ENCODE assay signal across 21 cellular contexts in genomic region chr22:24736526-24737050, GRCh38. TPM values are rescaled to one million over a fixed set of nuclear protein-coding genes. Genes with fewer than 3 reads are reported as not detected.
DNase-seq lines count a peak whose midpoint lies in the region; ATAC-seq, FAIRE-seq and TF ChIP-seq lines count a peak whose summit lies in the region.
"Had no signal": no experiment of that assay in that cellular context is flagged by ENCODE, and none has a peak within 500 bp of the region (broad histone marks: within the 10 kb centered on the region; RNA-seq: fewer than 3 reads in every experiment).

No MANE protein-coding gene starts in this region.

- in situ Hi-C loops in GM12878 (cut with MboI) (no loop called here), HepG2 (cut with HindIII; ENCODE audit: extremely low pct_ligation_motif_present, low pct_unique_long_range_greater_than_20kb) (no loop called here)

- 0% methylated on average over 2 of the region's 2 CpGs for WGBS in GM12878 (ENCODE audit: insufficient coverage, insufficient replicate concordance, low lambda C conversion rate, missing lambda C conversion rate)
- 13% methylated on average over 1 of the region's 2 CpGs for WGBS in HepG2 (ENCODE audit: low lambda C conversion rate)

- H3K36me3 ChIP-seq in GM12878 (ENCODE audit: control insufficient read depth in 2 of 2, insufficient read depth in 2 of 2, low read length in 1 of 2) (no peaks in the 10 kb centered on the region), HepG2 (replicated peaks in 1 of 2; ENCODE audit: control insufficient read depth in 1 of 2, insufficient read depth in 2 of 2, low read length in 2 of 2) (no peaks in the 10 kb centered on the region)

- H3K27ac ChIP-seq in GM12878 (ENCODE audit: control insufficient read depth, insufficient read depth) (no peak overlapping the region), HepG2 (ENCODE audit: extremely low read length, insufficient read depth, low read length) (no peak overlapping the region)
- H3K27ac ChIP-seq: 22Rv1, A549, C4-2B, GM23248, KMS-11 had no signal

- H3K4me3 Mint-ChIP-seq in activated CD4-positive, alpha-beta memory T cell treated with anti-CD3 and anti-CD28 coated beads for 36 hours: no peak overlapping the region
- no peak overlapping the region for H3K4me3 Mint-ChIP-seq in CD14-positive monocyte
- H3K4me3 Mint-ChIP-seq: CD4-positive, alpha-beta memory T cell had no signal

- H3K4me3 ChIP-seq in GM12878 (no peak overlapping the region), HepG2 (replicated peaks in 1 of 3; ENCODE audit: insufficient read depth in 1 of 3, low read depth in 2 of 3, low read length in 3 of 3) (no peak overlapping the region)
- H3K4me3 ChIP-seq: A549, GM23248 had no signal

- TF ChIP-seq CTCF in GM12878 (IDR thresholded peaks at IDR 0.05 in 2 of 3, conservative IDR thresholded peaks at IDR 0.05 in 1 of 3; ENCODE audit: control insufficient read depth in 2 of 3, extremely low read depth in 1 of 3, insufficient read depth in 1 of 3, low read depth in 3 of 3, low read length in 3 of 3): no peak
- no peak for TF ChIP-seq CTCF in HepG2 (CRISPR knock-in tag; IDR thresholded peaks at IDR 0.05)
- TF ChIP-seq CTCF in CD14-positive monocyte (IDR thresholded peaks at IDR 0.05): no peak

- BruUV-seq in GM12878 (replicated peaks; lab: Mats Ljungman, UMichigan) (no TSS peak), HepG2 (replicated peaks; lab: Mats Ljungman, UMichigan) (no TSS peak)

- H3K36me3 Mint-ChIP-seq in activated CD4-positive, alpha-beta memory T cell treated with anti-CD3 and anti-CD28 coated beads for 36 hours: no peaks in the 10 kb centered on the region
- no peaks in the 10 kb centered on the region for H3K36me3 Mint-ChIP-seq in CD14-positive monocyte
- H3K36me3 Mint-ChIP-seq: CD4-positive, alpha-beta memory T cell had no signal

- H3K9ac ChIP-seq in GM12878 (ENCODE audit: control insufficient read depth, insufficient read depth, low read length) (no peak overlapping the region), HepG2 (ENCODE audit: insufficient read depth, low read depth, low read length) (no peak overlapping the region)
- H3K9ac ChIP-seq: GM23248, KMS-11 had no signal

- POLR2A ChIA-PET in GM12878 (lab: Charles Lee): no interaction called here
- POLR2A ChIA-PET in HepG2 (lab: Yijun Ruan, JAX): no interaction called here
- POLR2A ChIA-PET in activated CD4-positive, alpha-beta memory T cell treated with anti-CD3 and anti-CD28 coated beads for 36 hours (lab: Charles Lee): no interaction called here

- intact Hi-C loops in Right ventricle myocardium inferior (cut with DNase I) (no loop called here), cardiac septum (cut with DNase I) (no loop called here), GM12878 (cut with micrococcal nuclease; ENCODE audit: unreplicated experiment) (no loop called here), HepG2 (cut with micrococcal nuclease; ENCODE audit: unreplicated experiment) (no loop called here), CD14-positive monocyte (cut with micrococcal nuclease) (no loop called here)
- intact Hi-C loops in activated CD4-positive, alpha-beta memory T cell treated with anti-CD3 and anti-CD28 coated beads for 36 hours (cut with micrococcal nuclease): no loop called here

- SMC1A ChIA-PET in GM12878 (lab: Charles Lee; ENCODE audit: uncharacterized antibody, unreplicated experiment): interaction anchor here (1.8 kb wide), 1 partner anchor 21 kb away, joined by 5 read pairs; no protein-coding TSS in a partner anchor

- no peak overlapping the region for H3K27ac Mint-ChIP-seq in activated CD4-positive, alpha-beta memory T cell treated with anti-CD3 and anti-CD28 coated beads for 36 hours
- no peak overlapping the region for H3K27ac Mint-ChIP-seq in CD14-positive monocyte
- H3K27ac Mint-ChIP-seq: CD4-positive, alpha-beta memory T cell had no signal

- no peaks in the 10 kb centered on the region for H3K4me1 Mint-ChIP-seq in activated CD4-positive, alpha-beta memory T cell treated with anti-CD3 and anti-CD28 coated beads for 36 hours (ENCODE audit: low read depth)
- peaks cover 4% of the 10 kb centered on the region for H3K4me1 Mint-ChIP-seq in CD14-positive monocyte
- H3K4me1 Mint-ChIP-seq: CD4-positive, alpha-beta memory T cell had no signal

- RAD21 ChIA-PET in GM12878 (lab: Charles Lee; ENCODE audit: unreplicated experiment): interaction anchor here (0.8 kb wide), 1 partner anchor 20 kb away, joined by 3 read pairs; no protein-coding TSS in a partner anchor

- H3K9me3 ChIP-seq in GM12878 (replicated peaks; ENCODE audit: control insufficient read depth, insufficient read depth, low read length) (no peaks in the 10 kb centered on the region), HepG2 (ENCODE audit: low read length) (no peaks in the 10 kb centered on the region)
- H3K9me3 ChIP-seq: A549 had no signal

- H3K79me2 ChIP-seq in GM12878 (ENCODE audit: control insufficient read depth, insufficient read depth, low read length) (no peaks in the 10 kb centered on the region), HepG2 (ENCODE audit: insufficient read depth, low read length) (no peaks in the 10 kb centered on the region)

- DNase-seq in Right ventricle myocardium inferior (ENCODE audit: missing footprints) (peak; percentile 16), cardiac septum (ENCODE audit: low spot score) (no peak), GM12878 (ENCODE audit: low read depth, low spot score) (no peak), HepG2 (ENCODE audit: low spot score) (no peak), urothelium cell line (ENCODE audit: low spot score) (no peak), CD14-positive monocyte (ENCODE audit: low spot score) (no peak)
- no peak for DNase-seq in activated CD4-positive, alpha-beta memory T cell treated with anti-CD3 and anti-CD28 coated beads for 36 hours
- DNase-seq: AML-193; CD4-positive, alpha-beta memory T cell; DMS 273 treated with DMSO at 0.1 percent for 48 hours; GDM1; GM23248; H7 had no signal

- H3K9me3 Mint-ChIP-seq in activated CD4-positive, alpha-beta memory T cell treated with anti-CD3 and anti-CD28 coated beads for 36 hours: no peaks in the 10 kb centered on the region
- H3K9me3 Mint-ChIP-seq in CD14-positive monocyte: peaks cover 0 to 2% (median 0%) of the 10 kb centered on the region in 7 donors

- CTCF ChIA-PET in GM12878 (lab: Yijun Ruan, JAX) (interaction anchor here (1.1 kb wide), 1 partner anchor 21 kb away, joined by 3 read pairs; no protein-coding TSS in a partner anchor), HepG2 (lab: Yijun Ruan, JAX; ENCODE audit: low intra/inter-chr PET ratio, low total read pairs) (no interaction called here)
- CTCF ChIA-PET in activated CD4-positive, alpha-beta memory T cell treated with anti-CD3 and anti-CD28 coated beads for 36 hours (lab: Charles Lee): interaction anchor here (0.6 to 0.8 kb wide), 3 partner anchors 17 to 313 kb away, joined by 3 to 4 read pairs (median 3); no protein-coding TSS in a partner anchor

- H3K27me3 ChIP-seq in GM12878 (replicated peaks in 1 of 2; ENCODE audit: control insufficient read depth in 2 of 2, insufficient read depth in 2 of 2, low read length in 1 of 2) (no peaks in the 10 kb centered on the region; a peak in 1 of 4 replicates), HepG2 (ENCODE audit: control insufficient read depth in 1 of 2, insufficient read depth in 2 of 2, low read length in 2 of 2) (peaks cover 0 to 5% of the 10 kb centered on the region in 2 experiments; a peak in 1 of 5 replicates)

- H2AFZ ChIP-seq in GM12878 (ENCODE audit: control insufficient read depth, low read depth, low read length): no peak overlapping the region
- H2AFZ ChIP-seq in HepG2 (ENCODE audit: low read length): no peak overlapping the region
- H2AFZ ChIP-seq: GM23248 had no signal

- H3K4me1 ChIP-seq in GM12878 (ENCODE audit: control insufficient read depth, insufficient read depth, low read length): no peaks in the 10 kb centered on the region
- peaks cover 12% of the 10 kb centered on the region; the same call in 1 of the 2 replicates for H3K4me1 ChIP-seq in HepG2 (ENCODE audit: insufficient read depth, low read length)
- H3K4me1 ChIP-seq: A549 had no signal

- TF ChIP-seq RAD21 in GM12878 (IDR thresholded peaks at IDR 0.05; ENCODE audit: insufficient read depth, low read depth, low read length) (no peak), HepG2 (CRISPR knock-in tag; IDR thresholded peaks at IDR 0.05) (no peak)

- no peak for ATAC-seq in Right ventricle myocardium inferior
- ATAC-seq in GM12878: peak; percentile 76
- ATAC-seq in HepG2: no peak
- no peak for ATAC-seq in HG02840 (IDR thresholded peaks at IDR 0.05; ENCODE audit: low FRiP score, unreplicated experiment)
- ATAC-seq: A549, HCT116 had no signal

- FAIRE-seq in GM12878 (lab: Jason Lieb, UNC) (no peak), HepG2 (lab: Jason Lieb, UNC) (no peak), urothelium cell line (lab: Jason Lieb, UNC) (peak; percentile 88)
- FAIRE-seq: A549 had no signal

- TF ChIP-seq EP300 in GM12878 (IDR thresholded peaks at IDR 0.05; ENCODE audit: borderline replicate concordance in 1 of 2, control insufficient read depth in 1 of 2, low read depth in 2 of 2, low read length in 2 of 2) (no peak), HepG2 (IDR thresholded peaks at IDR 0.05; ENCODE audit: low read depth in 2 of 2, low read length in 2 of 2) (no peak), HepG2 (CRISPR knock-in tag; IDR thresholded peaks at IDR 0.05; ENCODE audit: borderline replicate concordance) (no peak)

- H4K20me1 ChIP-seq in GM12878 (ENCODE audit: control insufficient read depth, insufficient read depth): no peaks in the 10 kb centered on the region
- H4K20me1 ChIP-seq in HepG2 (ENCODE audit: insufficient read depth, low read length): no peaks in the 10 kb centered on the region

- TF ChIP-seq POLR2A in GM12878 (IDR thresholded peaks at IDR 0.05; ENCODE audit: low read depth, low read length): no peak
- TF ChIP-seq POLR2A in HepG2 (IDR thresholded peaks at IDR 0.05; ENCODE audit: insufficient read depth in 1 of 2, low read depth in 2 of 2, low read length in 2 of 2): no peak

- H3K27me3 Mint-ChIP-seq in activated CD4-positive, alpha-beta memory T cell treated with anti-CD3 and anti-CD28 coated beads for 36 hours: peaks cover 35% of the 10 kb centered on the region
- peaks cover 1 to 9% (median 2%) of the 10 kb centered on the region in 3 donors for H3K27me3 Mint-ChIP-seq in CD14-positive monocyte (ENCODE audit: low read depth in 3 of 3)

- H3K4me2 ChIP-seq in GM12878 (ENCODE audit: control insufficient read depth, insufficient read depth) (no peak overlapping the region), HepG2 (ENCODE audit: low read depth, low read length) (no peak overlapping the region)
- H3K4me2 ChIP-seq: A549, KMS-11 had no signal

RNA-seq across cellular contexts. Expression of gene PIWIL3, which starts 37.9 kb away (rescaled TPM):
- total RNA-seq in Right ventricle myocardium inferior (not detected), cardiac septum (not detected), GM12878 (2014; rRNA removed) (not detected in 2 replicates), GM12878 (2014; rRNA removed; fragmentation: Illumina TruSeq; extraction: Trizol) (0.04 TPM in 1 of 2 replicates, not detected in the other), GM12878 (2021) (not detected in 2 replicates), HepG2 (2016; rRNA removed; fragmentation: Illumina TruSeq; extraction: Trizol) (0.08 TPM in 1 of 2 replicates, not detected in the other)
- total RNA-seq in GM12878 (2013; cell fraction: nucleolus; rRNA removed): not detected in 2 replicates
- polyA plus RNA-seq in GM12878 (2011; ENCODE audit: low read depth): not detected
- polyA plus RNA-seq in GM12878 (2011; rRNA removed) (not detected in 2 replicates), GM12878 (2014; fragmentation: Illumina TruSeq; extraction: Trizol) (not detected in 2 replicates), GM12878 (2014; fragmentation: Nextera tagmentation; extraction: Ambion mirVana) (not detected), GM12878 (2014; rRNA removed) (not detected in 2 replicates), GM12878 (2016; fragmentation: Nextera tagmentation; extraction: Ambion mirVana) (not detected), HepG2 (2011; rRNA removed) (not detected in 2 replicates), CD14-positive monocyte (not detected)
- not detected in 2 replicates for polyA plus RNA-seq in GM12878 (2011; cell fraction: cytosol; rRNA removed)
- not detected in 2 replicates for polyA plus RNA-seq in GM12878 (2011; cell fraction: nucleus; rRNA removed)
- 0.03 TPM in 1 of 2 replicates, not detected in the other for polyA plus RNA-seq in GM12878 (2012)
- polyA minus RNA-seq in GM12878 (2011; rRNA and poly(A)+ RNA removed): not detected in 2 replicates
- not detected in 2 replicates for polyA minus RNA-seq in GM12878 (2011; cell fraction: cytosol; rRNA and poly(A)+ RNA removed)
- not detected in 2 replicates for polyA minus RNA-seq in GM12878 (2011; cell fraction: nucleus; rRNA and poly(A)+ RNA removed)
- not detected in 2 replicates for total RNA-seq in HepG2 (2016; cell fraction: cytosol; rRNA removed; fragmentation: Illumina TruSeq; extraction: Trizol; ENCODE audit: low read depth)
- total RNA-seq in HepG2 (2016; cell fraction: insoluble cytoplasmic fraction; rRNA removed; fragmentation: Illumina TruSeq; extraction: Trizol): not detected in 2 replicates
- not detected in 2 replicates for total RNA-seq in HepG2 (2016; cell fraction: membrane; rRNA removed; fragmentation: Illumina TruSeq; extraction: Trizol)
- total RNA-seq in HepG2 (2016; cell fraction: nucleus; rRNA removed; fragmentation: Illumina TruSeq; extraction: Trizol): not detected in 2 replicates
- polyA plus RNA-seq in HepG2 (2011; cell fraction: cytosol; rRNA removed): not detected in 2 replicates
- polyA plus RNA-seq in HepG2 (2011; cell fraction: nucleus; rRNA removed): not detected in 2 replicates
- not detected in 2 replicates for polyA plus RNA-seq in HepG2 (2012)
- not detected in 2 replicates for polyA plus RNA-seq in HepG2 (2016; cell fraction: cytosol; fragmentation: Illumina TruSeq; extraction: Trizol; ENCODE audit: low read depth)
- polyA plus RNA-seq in HepG2 (2016; cell fraction: insoluble cytoplasmic fraction; fragmentation: Illumina TruSeq; extraction: Trizol; ENCODE audit: low read depth): not detected in 2 replicates
- polyA plus RNA-seq in HepG2 (2016; cell fraction: membrane; fragmentation: Illumina TruSeq; extraction: Trizol; ENCODE audit: low read depth): not detected in 2 replicates
- polyA plus RNA-seq in HepG2 (2016; cell fraction: nucleus; fragmentation: Illumina TruSeq; extraction: Trizol; ENCODE audit: insufficient read depth, low read depth): not detected in 2 replicates
- 0.23 TPM in 1 of 2 replicates, not detected in the other for polyA minus RNA-seq in HepG2 (2011; rRNA and poly(A)+ RNA removed; ENCODE audit: low replicate concordance)
- polyA minus RNA-seq in HepG2 (2011; cell fraction: cytosol; rRNA and poly(A)+ RNA removed): not detected in 2 replicates
- polyA minus RNA-seq in HepG2 (2011; cell fraction: nucleus; rRNA and poly(A)+ RNA removed): not detected in 2 replicates
- not detected for total RNA-seq in activated CD4-positive, alpha-beta memory T cell treated with anti-CD3 and anti-CD28 coated beads for 36 hours
- total RNA-seq: CD4-positive, alpha-beta memory T cell; Daoy; GM23248 had no signal
- polyA plus RNA-seq: A549; BJ; CD4-positive, alpha-beta memory T cell; GM23248 had no signal
